ENCODE assay signal across 18 cellular contexts in the genomic region with DNA sequence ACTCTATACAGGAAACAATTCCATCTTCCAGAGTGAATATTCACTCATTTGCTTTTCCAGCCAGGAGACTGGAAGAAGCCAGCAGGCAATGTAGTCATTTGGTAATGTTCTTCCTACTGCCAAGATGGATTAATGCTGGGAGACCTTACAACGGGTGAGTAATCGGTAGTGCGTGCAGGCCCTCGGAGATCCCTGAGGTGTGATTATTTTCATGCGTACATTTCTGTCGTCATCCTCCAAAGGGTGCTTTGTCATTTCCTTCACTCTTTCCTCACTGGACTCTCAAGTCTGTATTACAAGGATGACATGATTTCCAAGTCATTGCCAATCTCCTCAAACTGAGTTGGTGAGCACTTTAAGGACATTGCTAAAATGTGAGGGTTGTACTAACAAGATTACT.
DNase-seq lines count a peak whose midpoint lies in the region; ATAC-seq, FAIRE-seq and TF ChIP-seq lines count a peak whose summit lies in the region.
"Had no signal": no experiment of that assay in that cellular context is flagged by ENCODE, and none has a peak within 500 bp of the region (broad histone marks: within the 10 kb centered on the region; RNA-seq: fewer than 3 reads in every experiment).

No MANE protein-coding gene starts in this region.

- TF ChIP-seq CTCF in AG09319 (IDR thresholded peaks at IDR 0.05; ENCODE audit: low read depth, low read length) (no peak), K562 (IDR thresholded peaks at IDR 0.05 in 2 of 3, conservative IDR thresholded peaks at IDR 0.05 in 1 of 3; ENCODE audit: insufficient read depth in 2 of 3, low read depth in 1 of 3, low read length in 3 of 3) (no peak)
- no peak for TF ChIP-seq CTCF in CD8-positive, alpha-beta T cell (IDR thresholded peaks at IDR 0.05)

- in situ Hi-C loops in K562 (cut with MboI) = no loop called here

- no peaks in the 10 kb centered on the region for H3K9me1 ChIP-seq in K562 (ENCODE audit: control insufficient read depth, insufficient read depth, low read length)

- TF ChIP-seq EP300 in K562 (IDR thresholded peaks at IDR 0.05; ENCODE audit: low read length) = no peak

- H3K4me1 Mint-ChIP-seq in CD8-positive, alpha-beta T cell (ENCODE audit: low read depth) = peaks cover 22% of the 10 kb centered on the region

- no peak overlapping the region for H3K27ac ChIP-seq in K562 (ENCODE audit: extremely low read depth, low read depth, low read length)
- H3K27ac ChIP-seq in CD8-positive, alpha-beta T cell (ENCODE audit: low read depth, low read length) = no peak overlapping the region
- H3K27ac ChIP-seq: C4-2B, ovary, thyroid gland had no signal

- peak overlapping the region; percentile 69 for H2AFZ ChIP-seq in K562 (ENCODE audit: low read depth, low read length)

- intact Hi-C loops in K562 (cut with micrococcal nuclease) = loop anchor here (10.0 kb wide), 1 partner anchor 217 kb away; no protein-coding TSS in a partner anchor
- intact Hi-C loops in CD8-positive, alpha-beta T cell (cut with DNase I, micrococcal nuclease) = loop anchor here in 1 of 2 experiments (10.0 kb wide), 1 partner anchor 593 kb away; a partner anchor contains a TSS

- H3K27ac Mint-ChIP-seq in CD8-positive, alpha-beta T cell = no peak overlapping the region
- H3K27ac Mint-ChIP-seq: activated naive CD4-positive, alpha-beta T cell treated with anti-CD3 and anti-CD28 coated beads, Interleukin-2, amount 50 U/mL, for 72 hours had no signal

- no peak overlapping the region for H3K9ac ChIP-seq in K562 (ENCODE audit: insufficient read depth in 1 of 2, low read depth in 2 of 2, low read length in 2 of 2)

- TF ChIP-seq POLR2A in K562 (conservative IDR thresholded peaks at IDR 0.05) = no peak

- no peak for FAIRE-seq in K562 (lab: Jason Lieb, UNC)
- FAIRE-seq: colon, HTR-8/SVneo had no signal

- BruUV-seq in K562 (replicated peaks; lab: Mats Ljungman, UMichigan) = no TSS peak

- peaks cover 14 to 24% of the 10 kb centered on the region in 2 experiments for H3K4me1 ChIP-seq in K562 (replicated peaks in 1 of 2; ENCODE audit: control insufficient read depth in 2 of 2, insufficient read depth in 2 of 2, low read length in 2 of 2)
- H3K4me1 ChIP-seq in CD8-positive, alpha-beta T cell (ENCODE audit: insufficient read depth, low read length) = peaks cover 11% of the 10 kb centered on the region

- no peak overlapping the region for H3K4me3 ChIP-seq in K562
- no peak overlapping the region for H3K4me3 ChIP-seq in CD8-positive, alpha-beta T cell (ENCODE audit: low read depth, low read length)
- H3K4me3 ChIP-seq: ovary, thyroid gland had no signal

- no peaks in the 10 kb centered on the region for H3K27me3 ChIP-seq in K562 (ENCODE audit: control insufficient read depth in 2 of 2, insufficient read depth in 2 of 2, low read length in 2 of 2)
- H3K27me3 ChIP-seq in CD8-positive, alpha-beta T cell (ENCODE audit: insufficient read depth, low read length) = no peaks in the 10 kb centered on the region
- H3K27me3 ChIP-seq: ovary, thyroid gland had no signal

- no peaks in the 10 kb centered on the region for H3K79me2 ChIP-seq in K562 (ENCODE audit: control insufficient read depth, insufficient read depth, low read length)

- H3K4me3 Mint-ChIP-seq in CD8-positive, alpha-beta T cell = no peak overlapping the region

- ATAC-seq in K562 (no peak), left lobe of liver (no peak), GM18861 (IDR thresholded peaks at IDR 0.05; ENCODE audit: unreplicated experiment) (no peak)
- ATAC-seq in CD8-positive, alpha-beta T cell = no peak
- ATAC-seq: activated naive CD4-positive, alpha-beta T cell treated with anti-CD3 and anti-CD28 coated beads, Interleukin-2, amount 50 U/mL, for 72 hours had no signal

- CTCF ChIA-PET in K562 (lab: Yijun Ruan, JAX; ENCODE audit: low intra/inter-chr PET ratio) = no interaction called here
- CTCF ChIA-PET in CD8-positive, alpha-beta T cell (lab: Charles Lee) = no interaction called here

- WGBS in K562 (ENCODE audit: insufficient coverage, low coverage, missing lambda C conversion rate) = 35% methylated on average over 6 of the region's 6 CpGs

- H3K9me3 ChIP-seq in K562 (replicated peaks; ENCODE audit: control insufficient read depth, insufficient read depth, low read depth, low read length) = no peaks in the 10 kb centered on the region
- no peaks in the 10 kb centered on the region for H3K9me3 ChIP-seq in CD8-positive, alpha-beta T cell (ENCODE audit: low read length)
- H3K9me3 ChIP-seq: ovary, thyroid gland had no signal

- H3K36me3 Mint-ChIP-seq in CD8-positive, alpha-beta T cell = peaks cover 3% of the 10 kb centered on the region
- H3K36me3 Mint-ChIP-seq: activated naive CD4-positive, alpha-beta T cell treated with anti-CD3 and anti-CD28 coated beads, Interleukin-2, amount 50 U/mL, for 72 hours had no signal

- no peaks in the 10 kb centered on the region for H3K9me3 Mint-ChIP-seq in CD8-positive, alpha-beta T cell

- POLR2A ChIA-PET in K562 (lab: Yijun Ruan, JAX) = no interaction called here
- POLR2A ChIA-PET in CD8-positive, alpha-beta T cell (lab: Charles Lee) = no interaction called here

- H3K36me3 ChIP-seq in K562 (ENCODE audit: control insufficient read depth, insufficient read depth, low read length) = no peaks in the 10 kb centered on the region
- H3K36me3 ChIP-seq in CD8-positive, alpha-beta T cell (ENCODE audit: insufficient read depth, low read length) = no peaks in the 10 kb centered on the region
- H3K36me3 ChIP-seq: ovary, thyroid gland had no signal

- TF ChIP-seq RAD21 in K562 (CRISPR knock-in tag; conservative IDR thresholded peaks at IDR 0.05 in 1 of 2, IDR thresholded peaks at IDR 0.05 in 1 of 2) = no peak

- no peak overlapping the region for H3K4me2 ChIP-seq in K562 (ENCODE audit: insufficient read depth, low read length)

- DNase-seq in AG09319 (ENCODE audit: extremely low read depth, low read depth) (peak; percentile 84), HT1080 (ENCODE audit: low read depth) (peak; percentile 92), K562 (ENCODE audit: extremely low read depth in 1 of 4, low spot score in 3 of 4) (peak in 2 of 4 experiments; percentile 20 to 22), iris pigment epithelial cell (ENCODE audit: low read depth) (peak; percentile 99), NCI-H2107 treated with DMSO at 0.1 percent for 48 hours (lab: John Stamatoyannopoulos, UW; ENCODE audit: unreplicated experiment) (no peak), left lobe of liver (ENCODE audit: low spot score) (no peak)
- DNase-seq in CD8-positive, alpha-beta T cell = no peak
- DNase-seq: foreskin melanocyte; midbrain; MV-4-11; ovary; stimulated activated CD4-positive, alpha-beta T cell treated with anti-CD3 and anti-CD28 coated beads, Interleukin-15, amount 100 ng/mL, for 24 hours; thyroid gland had no signal

- no peaks in the 10 kb centered on the region for H3K27me3 Mint-ChIP-seq in CD8-positive, alpha-beta T cell (ENCODE audit: low read depth)

- H4K20me1 ChIP-seq in K562 (replicated peaks; ENCODE audit: control insufficient read depth, insufficient read depth, low read length) = no peaks in the 10 kb centered on the region

TF ChIP-seq in K562, 482 proteins besides CTCF, POLR2A, EP300 and RAD21 (continues in another document):
- TF ChIP-seq CREB1 (IDR thresholded peaks at IDR 0.05) (peak; percentile 58), CREB1 (CRISPR knock-in tag; IDR thresholded peaks at IDR 0.05) (no peak), MCM3 (IDR thresholded peaks at IDR 0.05) (no peak), ATF7 (IDR thresholded peaks at IDR 0.05) (peak; percentile 18; the same call in 1 of the 2 replicates), ZNF23 (CRISPR knock-in tag; IDR thresholded peaks at IDR 0.05) (no peak), HDAC3 (IDR thresholded peaks at IDR 0.05; ENCODE audit: borderline replicate concordance, partially characterized antibody) (no peak), C11orf30 (IDR thresholded peaks at IDR 0.05; ENCODE audit: low read depth) (peak; percentile 21; the same call in 1 of the 2 replicates), HMGN3 (IDR thresholded peaks at IDR 0.05; ENCODE audit: borderline replicate concordance, extremely low read depth, insufficient read length, low read depth, low read length) (no peak), ZNF175 (CRISPR knock-in tag; IDR thresholded peaks at IDR 0.05; ENCODE audit: low read depth) (no peak), TEAD2 (tag; IDR thresholded peaks at IDR 0.05) (no peak)
- TF ChIP-seq, protein P1, sequence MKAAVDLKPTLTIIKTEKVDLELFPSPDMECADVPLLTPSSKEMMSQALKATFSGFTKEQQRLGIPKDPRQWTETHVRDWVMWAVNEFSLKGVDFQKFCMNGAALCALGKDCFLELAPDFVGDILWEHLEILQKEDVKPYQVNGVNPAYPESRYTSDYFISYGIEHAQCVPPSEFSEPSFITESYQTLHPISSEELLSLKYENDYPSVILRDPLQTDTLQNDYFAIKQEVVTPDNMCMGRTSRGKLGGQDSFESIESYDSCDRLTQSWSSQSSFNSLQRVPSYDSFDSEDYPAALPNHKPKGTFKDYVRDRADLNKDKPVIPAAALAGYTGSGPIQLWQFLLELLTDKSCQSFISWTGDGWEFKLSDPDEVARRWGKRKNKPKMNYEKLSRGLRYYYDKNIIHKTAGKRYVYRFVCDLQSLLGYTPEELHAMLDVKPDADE (conservative IDR thresholded peaks at IDR 0.05; ENCODE audit: control insufficient read depth, low read depth, low read length) = no peak
- TF ChIP-seq, protein P2, sequence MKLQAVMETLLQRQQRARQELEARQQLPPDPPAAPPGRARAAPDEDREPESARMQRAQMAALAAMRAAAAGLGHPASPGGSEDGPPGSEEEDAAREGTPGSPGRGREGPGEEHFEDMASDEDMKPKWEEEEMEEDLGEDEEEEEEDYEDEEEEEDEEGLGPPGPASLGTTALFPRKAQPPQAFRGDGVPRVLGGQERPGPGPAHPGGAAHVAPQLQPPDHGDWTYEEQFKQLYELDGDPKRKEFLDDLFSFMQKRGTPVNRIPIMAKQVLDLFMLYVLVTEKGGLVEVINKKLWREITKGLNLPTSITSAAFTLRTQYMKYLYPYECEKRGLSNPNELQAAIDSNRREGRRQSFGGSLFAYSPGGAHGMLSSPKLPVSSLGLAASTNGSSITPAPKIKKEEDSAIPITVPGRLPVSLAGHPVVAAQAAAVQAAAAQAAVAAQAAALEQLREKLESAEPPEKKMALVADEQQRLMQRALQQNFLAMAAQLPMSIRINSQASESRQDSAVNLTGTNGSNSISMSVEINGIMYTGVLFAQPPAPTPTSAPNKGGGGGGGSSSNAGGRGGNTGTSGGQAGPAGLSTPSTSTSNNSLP (IDR thresholded peaks at IDR 0.05; ENCODE audit: borderline replicate concordance, low read depth, low read length) = no peak
- TF ChIP-seq, protein P3, sequence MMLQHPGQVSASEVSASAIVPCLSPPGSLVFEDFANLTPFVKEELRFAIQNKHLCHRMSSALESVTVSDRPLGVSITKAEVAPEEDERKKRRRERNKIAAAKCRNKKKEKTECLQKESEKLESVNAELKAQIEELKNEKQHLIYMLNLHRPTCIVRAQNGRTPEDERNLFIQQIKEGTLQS (IDR thresholded peaks at IDR 0.05) = peak; percentile 79
- TF ChIP-seq, protein P3 (CRISPR knock-in tag; conservative IDR thresholded peaks at IDR 0.05) = no peak

Comparison
In these comparisons a context has a peak if more than half of its experiments do, and no peak if none do; other contexts are left out.
1. DNase-seq: peak in AG09319 (single experiment), HT1080 (single experiment) and iris pigment epithelial cell (single experiment); none in NCI-H2107 treated with DMSO at 0.1 percent for 48 hours (single experiment), left lobe of liver (single experiment) and CD8-positive, alpha-beta T cell (0 of 7).